In genomic region chr13:113139580-113139979, GRCh38 we compare ENCODE assay signal across 2 cellular contexts.
TF ChIP-seq lines count a peak whose summit lies in the region.

No MANE protein-coding gene starts in this region.

TF ChIP-seq in K562, 482 proteins besides CTCF, POLR2A, EP300 and RAD21:
- TF ChIP-seq ZKSCAN8 (CRISPR knock-in tag; IDR thresholded peaks at IDR 0.05) (no peak), CREBBP (IDR thresholded peaks at IDR 0.05; ENCODE audit: low read depth, low read length) (no peak), RUNX1 (IDR thresholded peaks at IDR 0.05; ENCODE audit: low read depth) (no peak), E2F8 (IDR thresholded peaks at IDR 0.05; ENCODE audit: low read depth, partially characterized antibody) (no peak)
TF ChIP-seq in K562: peak in this region for 0.

TF ChIP-seq in HepG2, 621 proteins besides CTCF, POLR2A, EP300 and RAD21 (continues in another document):
- TF ChIP-seq SMARCC2 (IDR thresholded peaks at IDR 0.05) (no peak), ZNF180 (CRISPR knock-in tag; IDR thresholded peaks at IDR 0.05; ENCODE audit: borderline replicate concordance, low read depth) (no peak), MAFG (CRISPR knock-in tag; IDR thresholded peaks at IDR 0.05) (no peak), HOXA3 (CRISPR knock-in tag; IDR thresholded peaks at IDR 0.05) (no peak), SMC3 (IDR thresholded peaks at IDR 0.05; ENCODE audit: low read length) (no peak), NFIB (CRISPR knock-in tag; IDR thresholded peaks at IDR 0.05; ENCODE audit: borderline replicate concordance) (no peak), SRSF4 (IDR thresholded peaks at IDR 0.05; ENCODE audit: low read depth, low read length, poor library complexity, severe bottlenecking) (no peak), ZNF614 (CRISPR knock-in tag; IDR thresholded peaks at IDR 0.05; ENCODE audit: borderline replicate concordance) (no peak), JDP2 (CRISPR knock-in tag; IDR thresholded peaks at IDR 0.05; ENCODE audit: borderline replicate concordance) (no peak), HNRNPK (IDR thresholded peaks at IDR 0.05; ENCODE audit: low read depth, low read length, poor library complexity, severe bottlenecking) (no peak), PBX2 (CRISPR knock-in tag; IDR thresholded peaks at IDR 0.05) (no peak), ZNF672 (CRISPR knock-in tag; IDR thresholded peaks at IDR 0.05) (no peak), ZNF567 (CRISPR knock-in tag; IDR thresholded peaks at IDR 0.05; ENCODE audit: borderline replicate concordance) (no peak), GPN1 (CRISPR knock-in tag; IDR thresholded peaks at IDR 0.05; ENCODE audit: borderline replicate concordance) (no peak), NR2F2 (IDR thresholded peaks at IDR 0.05; ENCODE audit: borderline replicate concordance, low read depth) (peak; percentile 83), THAP11 (CRISPR knock-in tag; IDR thresholded peaks at IDR 0.05) (no peak), GRHL1 (CRISPR knock-in tag; conservative IDR thresholded peaks at IDR 0.05) (no peak), HHEX (CRISPR knock-in tag; IDR thresholded peaks at IDR 0.05) (peak; percentile 80), ZNF691 (CRISPR knock-in tag; IDR thresholded peaks at IDR 0.05; ENCODE audit: borderline replicate concordance, low read depth) (no peak), ELF3 (CRISPR knock-in tag; IDR thresholded peaks at IDR 0.05) (no peak), CHD4 (IDR thresholded peaks at IDR 0.05; ENCODE audit: borderline replicate concordance, low read length) (no peak), ZXDC (CRISPR knock-in tag; IDR thresholded peaks at IDR 0.05) (no peak), PAF1 (CRISPR knock-in tag; IDR thresholded peaks at IDR 0.05) (no peak), ZNF207 (IDR thresholded peaks at IDR 0.05; ENCODE audit: borderline replicate concordance) (no peak), KDM6A (CRISPR knock-in tag; IDR thresholded peaks at IDR 0.05; ENCODE audit: low read depth) (peak; percentile 55), ZNF264 (CRISPR knock-in tag; IDR thresholded peaks at IDR 0.05) (no peak), HMGXB4 (CRISPR knock-in tag; IDR thresholded peaks at IDR 0.05; ENCODE audit: borderline replicate concordance in 1 of 2, low read depth in 1 of 2) (no peak), BCLAF1 (IDR thresholded peaks at IDR 0.05) (no peak), HMG20B (CRISPR knock-in tag; conservative IDR thresholded peaks at IDR 0.05) (peak; percentile 92), SKI (IDR thresholded peaks at IDR 0.05; ENCODE audit: partially characterized antibody) (no peak), RNF219 (CRISPR knock-in tag; IDR thresholded peaks at IDR 0.05) (no peak), MIER3 (CRISPR knock-in tag; IDR thresholded peaks at IDR 0.05; ENCODE audit: borderline replicate concordance) (no peak), SP1 (IDR thresholded peaks at IDR 0.05) (no peak), SP1 (CRISPR knock-in tag; IDR thresholded peaks at IDR 0.05) (no peak), ZNF841 (CRISPR knock-in tag; IDR thresholded peaks at IDR 0.05; ENCODE audit: borderline replicate concordance) (no peak), UBTF (CRISPR knock-in tag; IDR thresholded peaks at IDR 0.05) (no peak), PHB2 (IDR thresholded peaks at IDR 0.05; ENCODE audit: partially characterized antibody) (no peak), THAP7 (CRISPR knock-in tag; IDR thresholded peaks at IDR 0.05) (no peak), FOXP1 (IDR thresholded peaks at IDR 0.05) (no peak), FOXP1 (CRISPR knock-in tag; IDR thresholded peaks at IDR 0.05) (peak; percentile 86), STAG1 (CRISPR knock-in tag; IDR thresholded peaks at IDR 0.05) (no peak), EED (CRISPR knock-in tag; IDR thresholded peaks at IDR 0.05) (no peak), ZSCAN22 (CRISPR knock-in tag; IDR thresholded peaks at IDR 0.05) (no peak), FOXA3 (CRISPR knock-in tag; IDR thresholded peaks at IDR 0.05) (peak; percentile 93), NCOA2 (CRISPR knock-in tag; IDR thresholded peaks at IDR 0.05) (no peak), ZBTB20 (CRISPR knock-in tag; IDR thresholded peaks at IDR 0.05; ENCODE audit: borderline replicate concordance, low read depth) (no peak), TFE3 (CRISPR knock-in tag; IDR thresholded peaks at IDR 0.05) (peak; percentile 45; the same call in 1 of the 2 replicates), HNF4A (CRISPR knock-in tag; IDR thresholded peaks at IDR 0.05) (peak; percentile 36), HDAC2 (CRISPR knock-in tag; IDR thresholded peaks at IDR 0.05) (peak; percentile 42; the same call in 1 of the 2 replicates), GLI4 (CRISPR knock-in tag; IDR thresholded peaks at IDR 0.05; ENCODE audit: borderline replicate concordance) (no peak)
